Comparison of ENCODE assay signal across 29 cellular contexts in genomic region chr9:29697011-29697410, GRCh38.
DNase-seq lines count a peak whose midpoint lies in the region; ATAC-seq, FAIRE-seq and TF ChIP-seq lines count a peak whose summit lies in the region.
"Had no signal": no experiment of that assay in that cellular context is flagged by ENCODE, and none has a peak within 500 bp of the region (broad histone marks: within the 10 kb centered on the region; RNA-seq: fewer than 3 reads in every experiment).

No MANE protein-coding gene starts in this region.

- H3K9ac ChIP-seq in HepG2 (ENCODE audit: insufficient read depth, low read depth, low read length), result no peak overlapping the region
- H3K9ac ChIP-seq: KMS-11 had no signal

- no peak overlapping the region for H3K4me2 ChIP-seq in HepG2 (ENCODE audit: low read depth, low read length)
- H3K4me2 ChIP-seq: KMS-11 had no signal

- POLR2A ChIA-PET in HepG2 (lab: Yijun Ruan, JAX), result no interaction called here

- no peaks in the 10 kb centered on the region for H4K20me1 ChIP-seq in HepG2 (ENCODE audit: insufficient read depth, low read length)

- TF ChIP-seq RAD21 in HepG2 (CRISPR knock-in tag; IDR thresholded peaks at IDR 0.05), result no peak

- no TSS peak for BruUV-seq in HepG2 (replicated peaks; lab: Mats Ljungman, UMichigan)

- no peaks in the 10 kb centered on the region for H3K36me3 ChIP-seq in ACC112 (ENCODE audit: insufficient read depth, low read length)
- H3K36me3 ChIP-seq in HepG2 (replicated peaks in 1 of 2; ENCODE audit: control insufficient read depth in 1 of 2, insufficient read depth in 2 of 2, low read length in 2 of 2), result no peaks in the 10 kb centered on the region
- H3K36me3 ChIP-seq: gastroesophageal sphincter, ovary had no signal

- TF ChIP-seq EP300 in HepG2 (IDR thresholded peaks at IDR 0.05; ENCODE audit: low read depth in 2 of 2, low read length in 2 of 2) (no peak), HepG2 (CRISPR knock-in tag; IDR thresholded peaks at IDR 0.05; ENCODE audit: borderline replicate concordance) (no peak)

- in situ Hi-C loops in HepG2 (cut with HindIII; ENCODE audit: extremely low pct_ligation_motif_present, low pct_unique_long_range_greater_than_20kb), result no loop called here

- H3K79me2 ChIP-seq in ACC112 (ENCODE audit: control insufficient read depth, insufficient read depth, low read length, unreplicated experiment) (no peaks in the 10 kb centered on the region), HepG2 (ENCODE audit: insufficient read depth, low read length) (no peaks in the 10 kb centered on the region)

- no peak for TF ChIP-seq POLR2A in HepG2 (IDR thresholded peaks at IDR 0.05; ENCODE audit: insufficient read depth in 1 of 2, low read depth in 2 of 2, low read length in 2 of 2)

- TF ChIP-seq CTCF in cardiac fibroblast (IDR thresholded peaks at IDR 0.05; ENCODE audit: low read depth, low read length) (no peak), HepG2 (CRISPR knock-in tag; IDR thresholded peaks at IDR 0.05) (no peak)

- no peak for ATAC-seq in HepG2
- ATAC-seq in GM21390 (IDR thresholded peaks at IDR 0.05; ENCODE audit: unreplicated experiment), result no peak
- ATAC-seq: activated CD4-positive, CD25-positive, alpha-beta regulatory T cell treated with anti-CD3 and anti-CD28 coated beads, Interleukin-2, amount 50 U/mL, for 24 hours; activated CD8-positive, alpha-beta T cell treated with anti-CD3 and anti-CD28 coated beads, Interleukin-2, amount 10 ng/mL, durations not matched to agents 7 days and 5 days; gastroesophageal sphincter; right cardiac atrium; Right ventricle myocardium inferior had no signal

- peak overlapping the region; percentile 46; the same call in 1 of the 2 replicates for H3K27ac ChIP-seq in ACC112 (ENCODE audit: low read depth, low read length)
- no peak overlapping the region for H3K27ac ChIP-seq in HepG2 (ENCODE audit: extremely low read length, insufficient read depth, low read length)
- H3K27ac ChIP-seq: dorsolateral prefrontal cortex, gastroesophageal sphincter, KMS-11, ovary had no signal

- no peaks in the 10 kb centered on the region; the same call in 1 of the 2 replicates for H3K9me3 ChIP-seq in HepG2 (ENCODE audit: low read length)
- H3K9me3 ChIP-seq: ovary had no signal

- peak; percentile 51 for DNase-seq in M059J (ENCODE audit: low read depth)
- DNase-seq in cardiac fibroblast (ENCODE audit: low read depth in 2 of 2), result peak; percentile 6 to 73
- DNase-seq in kidney glomerular epithelial cell (lab: John Stamatoyannopoulos, UW), result peak; percentile 65
- no peak for DNase-seq in CD1c-positive myeloid dendritic cell (ENCODE audit: extremely low spot score)
- no peak for DNase-seq in NCI-H82 (lab: John Stamatoyannopoulos, UW)
- no peak for DNase-seq in HepG2 (ENCODE audit: low spot score)
- DNase-seq: activated CD8-positive, alpha-beta T cell treated with anti-CD3 and anti-CD28 coated beads, Interleukin-2, amount 10 ng/mL, durations not matched to agents 7 days and 5 days; activated naive CD4-positive, alpha-beta T cell; activated T-cell treated with anti-CD3 and anti-CD28 coated beads, Interleukin-2, amount 50 U/mL, for 1 hour; amniotic stem cell; Calu3; central memory CD4-positive, alpha-beta T cell; dorsolateral prefrontal cortex; MV-4-11; naive B cell; NCI-H1694 treated with DMSO at 0.1 percent for 48 hours; NCI-H69; ovary; right cardiac atrium; stimulated activated CD8-positive, alpha-beta memory T cell treated with anti-CD3 and anti-CD28 coated beads, Interleukin-4, amount 100 ng/mL, for 48 hours had no signal

- CTCF ChIA-PET in HepG2 (lab: Yijun Ruan, JAX; ENCODE audit: low intra/inter-chr PET ratio, low total read pairs), result no interaction called here

- H3K4me1 ChIP-seq in ACC112 (ENCODE audit: control insufficient read depth, insufficient read depth, low read length, unreplicated experiment), result no peaks in the 10 kb centered on the region
- no peaks in the 10 kb centered on the region for H3K4me1 ChIP-seq in HepG2 (ENCODE audit: insufficient read depth, low read length)
- H3K4me1 ChIP-seq: gastroesophageal sphincter had no signal

- H3K4me3 ChIP-seq in ACC112 (ENCODE audit: low read depth, low read length), result no peak overlapping the region
- no peak overlapping the region for H3K4me3 ChIP-seq in cardiac fibroblast (replicated peaks in 1 of 2; ENCODE audit: low read depth in 2 of 2, low read length in 2 of 2)
- H3K4me3 ChIP-seq in HepG2 (replicated peaks in 1 of 3; ENCODE audit: insufficient read depth in 1 of 3, low read depth in 2 of 3, low read length in 3 of 3), result no peak overlapping the region
- H3K4me3 ChIP-seq: dorsolateral prefrontal cortex, gastroesophageal sphincter, ovary had no signal

- 0% methylated on average over 2 of the region's 2 CpGs for WGBS in HepG2 (ENCODE audit: low lambda C conversion rate)

- intact Hi-C loops in HepG2 (cut with micrococcal nuclease; ENCODE audit: unreplicated experiment), result loop anchor here (10.0 kb wide), 1 partner anchor 732 kb away; no protein-coding TSS in a partner anchor

- H3K27me3 ChIP-seq in ACC112 (ENCODE audit: insufficient read depth, low read length) (no peaks in the 10 kb centered on the region), HepG2 (ENCODE audit: control insufficient read depth in 1 of 2, insufficient read depth in 2 of 2, low read length in 2 of 2) (no peaks in the 10 kb centered on the region)
- H3K27me3 ChIP-seq: dorsolateral prefrontal cortex, gastroesophageal sphincter had no signal

- H2AFZ ChIP-seq in ACC112 (ENCODE audit: low read length, unreplicated experiment) (no peak overlapping the region), HepG2 (ENCODE audit: low read length) (no peak overlapping the region)

- no peak for FAIRE-seq in HepG2 (lab: Jason Lieb, UNC)
- FAIRE-seq: A204.1, endothelial cell of umbilical vein, HTR-8/SVneo had no signal

TF ChIP-seq in HepG2, 621 proteins besides CTCF, POLR2A, EP300 and RAD21:
- TF ChIP-seq ZNF234 (CRISPR knock-in tag; conservative IDR thresholded peaks at IDR 0.05), result no peak
- no peak for TF ChIP-seq NFYB (CRISPR knock-in tag; IDR thresholded peaks at IDR 0.05)
- no peak for TF ChIP-seq ATF7 (IDR thresholded peaks at IDR 0.05)
- no peak for TF ChIP-seq ATF7 (CRISPR knock-in tag; IDR thresholded peaks at IDR 0.05)
- TF ChIP-seq U2AF1 (optimal IDR thresholded peaks at IDR 0.05; ENCODE audit: low read depth, low read length), result no peak

Comparison
In these comparisons a context has a peak if more than half of its experiments do, and no peak if none do; other contexts are left out.
1. DNase-seq: peak in M059J (single experiment), cardiac fibroblast (2 of 2) and kidney glomerular epithelial cell (single experiment); none in CD1c-positive myeloid dendritic cell (single experiment), NCI-H82 (single experiment) and HepG2 (single experiment).